8 cellular contexts compared by ENCODE assay signal in the genomic region with DNA sequence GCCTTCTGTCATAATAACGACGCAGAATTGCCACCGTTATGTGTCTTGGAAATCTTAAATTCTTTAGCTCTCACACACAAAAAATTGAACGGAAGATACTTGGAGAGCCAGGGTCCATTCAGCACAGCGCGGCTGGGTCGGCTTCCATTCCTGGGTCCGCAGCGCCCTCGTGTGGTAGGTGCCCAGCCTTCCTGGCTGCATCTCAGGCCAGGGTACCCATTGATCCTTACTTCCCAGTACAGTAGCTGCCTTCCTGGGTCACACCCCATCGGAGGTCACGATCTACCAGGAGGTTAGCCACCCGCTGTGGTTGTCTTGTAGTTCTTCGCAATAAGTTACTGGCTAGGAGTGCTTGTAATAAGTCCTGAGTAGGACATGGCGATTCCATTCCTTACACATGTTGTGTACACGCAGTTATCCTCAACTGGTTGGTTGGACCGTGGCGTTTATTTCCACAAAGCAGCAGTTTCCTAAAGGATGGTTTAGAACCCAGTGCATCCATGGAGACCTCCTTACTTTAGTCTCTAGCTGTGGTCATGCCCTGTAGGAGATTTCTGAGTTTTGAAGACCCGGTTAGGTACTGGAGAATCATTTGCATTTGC.
DNase-seq lines count a peak whose midpoint lies in the region; ATAC-seq and TF ChIP-seq lines count a peak whose summit lies in the region.

No MANE protein-coding gene starts in this region.

- peak; percentile 92 for TF ChIP-seq CTCF in astrocyte of the cerebellum (IDR thresholded peaks at IDR 0.05; ENCODE audit: low read depth, low read length, missing control alignments)

- no peak overlapping the region for H3K4me3 ChIP-seq in astrocyte of the cerebellum (ENCODE audit: low read depth, low read length)

- in situ Hi-C loops in astrocyte of the cerebellum (cut with HindIII; ENCODE audit: low sequenced_read_pairs), result no loop called here

- peak; percentile 84 for ATAC-seq in HG02623 (IDR thresholded peaks at IDR 0.05; ENCODE audit: unreplicated experiment)

- peak; percentile 73 for DNase-seq in SIG-M5 treated with dmso at 0.1 percent for 504 hours (lab: John Stamatoyannopoulos, UW; ENCODE audit: unreplicated experiment)
- DNase-seq in SIG-M5 (lab: John Stamatoyannopoulos, UW), result no peak
- DNase-seq in NCI-H1105 (lab: John Stamatoyannopoulos, UW), result peak; percentile 76
- DNase-seq in T-helper 2 cell, result peak in 4 of 5 experiments; percentile 26 to 54 (median 42)
- peak; percentile 45 for DNase-seq in astrocyte of the cerebellum (ENCODE audit: low read depth)
- DNase-seq in hypothalamus (lab: John Stamatoyannopoulos, UW), result peak in 49 of 51 donors; percentile 13 to 86 (median 66)
- peak; percentile 21 for DNase-seq in smooth muscle cell of the brain vasculature (ENCODE audit: low read depth, low spot score)
